Comparison of ENCODE assay signal across 19 cellular contexts in the genomic region with DNA sequence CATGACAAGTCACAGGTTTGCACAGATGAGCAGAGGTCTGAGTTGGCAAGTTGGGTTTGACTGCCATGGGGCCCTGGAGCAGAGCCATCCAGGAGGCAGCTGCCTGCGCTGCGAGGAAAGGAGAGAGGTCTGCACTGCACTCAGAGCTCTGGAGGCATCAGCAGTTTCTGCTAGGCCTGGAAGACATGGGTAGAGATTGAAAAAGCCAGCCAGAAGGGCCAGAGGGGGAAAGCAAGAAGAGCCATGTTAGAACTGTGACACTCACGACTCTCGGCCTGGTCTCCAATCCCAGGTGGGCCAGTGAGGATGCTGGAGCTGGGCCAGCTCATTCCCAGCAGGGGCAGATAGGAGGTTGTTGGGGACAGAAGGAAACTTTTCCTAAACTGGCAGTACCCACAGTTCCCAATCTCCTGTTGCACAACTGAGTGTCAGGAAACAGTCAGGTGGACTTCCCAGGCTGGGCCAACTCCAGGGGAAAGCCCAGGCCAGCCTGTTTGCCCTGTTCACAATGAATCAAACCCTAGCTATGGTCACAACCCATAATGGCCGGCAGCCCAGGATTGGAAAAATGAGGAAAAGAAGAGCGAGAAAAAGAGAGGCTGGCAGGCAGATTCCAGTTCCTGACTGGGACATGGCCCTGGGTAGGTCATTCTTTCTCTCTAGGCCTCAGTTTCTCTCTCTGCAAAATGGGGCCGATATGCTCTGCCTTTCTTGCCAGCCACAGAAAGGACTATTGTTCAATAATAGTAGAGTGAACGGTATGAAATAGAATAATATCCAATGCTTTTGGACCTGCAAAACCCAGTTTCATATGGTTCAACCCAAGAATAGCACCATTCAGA. TPM values are rescaled to one million over a fixed set of nuclear protein-coding genes. Genes with fewer than 3 reads are reported as not detected.
DNase-seq lines count a peak whose midpoint lies in the region; ATAC-seq lines count a peak whose summit lies in the region.
"Had no signal": no experiment of that assay in that cellular context is flagged by ENCODE, and none has a peak within 500 bp of the region (broad histone marks: within the 10 kb centered on the region; RNA-seq: fewer than 3 reads in every experiment).

No MANE protein-coding gene starts in this region.

- H4K91ac ChIP-seq in neuronal stem cell (ENCODE audit: low read depth, low read length, poor library complexity), result no peak overlapping the region

- H4K8ac ChIP-seq in neuronal stem cell (ENCODE audit: low read depth, low read length), result no peak overlapping the region

- no peak overlapping the region for H2BK120ac ChIP-seq in neuronal stem cell (ENCODE audit: low read depth, low read length)

- no peak overlapping the region for H3K4me3 Mint-ChIP-seq in stimulated activated naive CD8-positive, alpha-beta T cell treated with anti-CD3 and anti-CD28 coated beads, Interleukin-15, amount 100 ng/mL, for 72 hours
- H3K4me3 Mint-ChIP-seq: central memory CD8-positive, alpha-beta T cell; GM23338; natural killer cell had no signal

- no peak overlapping the region for H2AFZ ChIP-seq in neuronal stem cell (ENCODE audit: low read length)
- H2AFZ ChIP-seq: GM23338 had no signal

- no peaks in the 10 kb centered on the region for H3K27me3 ChIP-seq in neuronal stem cell (ENCODE audit: control insufficient read depth in 3 of 3, insufficient read depth in 3 of 3, low read depth in 1 of 3, low read length in 3 of 3)
- no peaks in the 10 kb centered on the region for H3K27me3 ChIP-seq in aorta (ENCODE audit: control insufficient read depth in 1 of 2, insufficient read depth in 2 of 2, low read length in 1 of 2)
- H3K27me3 ChIP-seq in SJCRH30, result no peaks in the 10 kb centered on the region; the same call in 1 of the 2 replicates

- H3K79me1 ChIP-seq in neuronal stem cell (ENCODE audit: low read depth, low read length), result no peaks in the 10 kb centered on the region

- H3K4me1 ChIP-seq in neuronal stem cell (ENCODE audit: control insufficient read depth in 2 of 2, insufficient read depth in 1 of 2, low read depth in 1 of 2, low read length in 2 of 2) (peaks cover 0 to 3% of the 10 kb centered on the region in 2 donors), aorta (ENCODE audit: control insufficient read depth in 1 of 2, insufficient read depth in 2 of 2, low read length in 2 of 2) (no peaks in the 10 kb centered on the region), SJCRH30 (no peaks in the 10 kb centered on the region)

- H2BK15ac ChIP-seq in neuronal stem cell (ENCODE audit: low read length), result peak overlapping the region; percentile 63

- peaks cover 13% of the 10 kb centered on the region for H3K4me1 Mint-ChIP-seq in stimulated activated naive CD8-positive, alpha-beta T cell treated with anti-CD3 and anti-CD28 coated beads, Interleukin-15, amount 100 ng/mL, for 72 hours
- H3K4me1 Mint-ChIP-seq: central memory CD8-positive, alpha-beta T cell; natural killer cell had no signal

- no peaks in the 10 kb centered on the region for H3K27me3 Mint-ChIP-seq in stimulated activated naive CD8-positive, alpha-beta T cell treated with anti-CD3 and anti-CD28 coated beads, Interleukin-15, amount 100 ng/mL, for 72 hours

- intact Hi-C loops in aorta (cut with DNase I), result no loop called here

- peak in 1 of 2 donors; percentile 7 for DNase-seq in stimulated activated naive CD8-positive, alpha-beta T cell treated with anti-CD3 and anti-CD28 coated beads, Interleukin-15, amount 100 ng/mL, for 72 hours
- no peak for DNase-seq in stimulated activated naive CD8-positive, alpha-beta T cell treated with anti-CD3 and anti-CD28 coated beads, Interleukin-15, Interleukin-2, amounts not matched to agents 100 U/mL and 50 U/mL, for 24 hours
- DNase-seq in ecto neural progenitor cell (ENCODE audit: low spot score), result peak; percentile 37
- DNase-seq in neuronal stem cell (ENCODE audit: low spot score), result no peak
- peak; percentile 63 to 70 for DNase-seq in aorta
- DNase-seq in SJCRH30, result no peak
- no peak for DNase-seq in SIG-M5 treated with dmso at 0.1 percent for 504 hours (lab: John Stamatoyannopoulos, UW; ENCODE audit: unreplicated experiment)
- DNase-seq: hippocampal formation; left ventricle myocardium superior; natural killer cell; NCI-H1417 treated with DMSO at 0.1 percent for 48 hours; NCI-H345; stimulated activated naive CD4-positive, alpha-beta T cell had no signal

- peak overlapping the region; percentile 20 for H3K23ac ChIP-seq in neuronal stem cell (ENCODE audit: low read depth, low read length, poor library complexity)

- H3K9me3 ChIP-seq in neuronal stem cell (replicated peaks in 1 of 2; ENCODE audit: control insufficient read depth in 2 of 2, insufficient read depth in 1 of 2, low read depth in 1 of 2, low read length in 2 of 2) (peaks cover 0 to 2% of the 10 kb centered on the region in 2 donors), aorta (ENCODE audit: control insufficient read depth, low read length) (no peaks in the 10 kb centered on the region), SJCRH30 (replicated peaks) (no peaks in the 10 kb centered on the region)

- H3K4me3 ChIP-seq in neuronal stem cell (ENCODE audit: low read length in 2 of 2) (no peak overlapping the region), aorta (ENCODE audit: low read length in 2 of 2) (no peak overlapping the region), SJCRH30 (no peak overlapping the region)
- H3K4me3 ChIP-seq: GM23338, SK-N-MC had no signal

- H3K4ac ChIP-seq in neuronal stem cell (ENCODE audit: low read length), result no peak overlapping the region

- H2AK5ac ChIP-seq in neuronal stem cell (ENCODE audit: low read depth, low read length), result peak overlapping the region; percentile 71

- H3K36me3 ChIP-seq in neuronal stem cell (replicated peaks in 1 of 2; ENCODE audit: control insufficient read depth in 2 of 2, insufficient read depth in 2 of 2, low read length in 2 of 2) (peaks cover 0 to 3% of the 10 kb centered on the region in 2 donors), aorta (ENCODE audit: control insufficient read depth in 1 of 2, insufficient read depth in 2 of 2, low read length in 1 of 2) (no peaks in the 10 kb centered on the region), SJCRH30 (0 out of 2 replicates have a peak, but pooled peaks cover 4% of the 10 kb centered on the region)

- peak overlapping the region; percentile 60 for H3K18ac ChIP-seq in neuronal stem cell (ENCODE audit: low read length)

- no peak overlapping the region for H3K4me2 ChIP-seq in neuronal stem cell (ENCODE audit: insufficient read depth, low read length, poor library complexity, severe bottlenecking)
- H3K4me2 ChIP-seq: GM23338 had no signal

- no CpG with 5 or more reads among the region's 8 CpGs for WGBS in neuronal stem cell (ENCODE audit: extremely low coverage in 2 of 2, insufficient read length in 2 of 2, insufficient replicate concordance in 1 of 2), 2 donors
- WGBS in aorta, 2 donors, result 46 to 55% methylated on average over 8 of the region's 8 CpGs

- no peak overlapping the region for H3K14ac ChIP-seq in neuronal stem cell (ENCODE audit: low read length)

- no peak overlapping the region for H2BK12ac ChIP-seq in neuronal stem cell (ENCODE audit: low read length)

- ATAC-seq in stimulated activated naive CD8-positive, alpha-beta T cell treated with anti-CD3 and anti-CD28 coated beads, Interleukin-15, amount 100 ng/mL, for 72 hours, result peak; percentile 8
- no peak for ATAC-seq in stimulated activated naive CD8-positive, alpha-beta T cell treated with anti-CD3 and anti-CD28 coated beads, Interleukin-15, Interleukin-2, amounts not matched to agents 100 U/mL and 50 U/mL, for 24 hours
- ATAC-seq in aorta (ENCODE audit: low FRiP score) (peak; percentile 34), HG03565 (IDR thresholded peaks at IDR 0.05; ENCODE audit: unreplicated experiment) (no peak)
- ATAC-seq: activated naive CD4-positive, alpha-beta T cell treated with anti-CD3 and anti-CD28 coated beads, Interleukin-2, amount 50 U/mL, for 72 hours; GM23338; left ventricle myocardium superior; natural killer cell had no signal

- peak overlapping the region; percentile 33 for H2BK5ac ChIP-seq in neuronal stem cell (ENCODE audit: low read length)

- H3K27ac Mint-ChIP-seq in stimulated activated naive CD8-positive, alpha-beta T cell treated with anti-CD3 and anti-CD28 coated beads, Interleukin-15, amount 100 ng/mL, for 72 hours, result peak overlapping the region; percentile 10 to 43
- H3K27ac Mint-ChIP-seq: activated naive CD4-positive, alpha-beta T cell treated with anti-CD3 and anti-CD28 coated beads, Interleukin-2, amount 50 U/mL, for 72 hours; GM23338; natural killer cell had no signal

- no peaks in the 10 kb centered on the region for H3K9me3 Mint-ChIP-seq in stimulated activated naive CD8-positive, alpha-beta T cell treated with anti-CD3 and anti-CD28 coated beads, Interleukin-15, amount 100 ng/mL, for 72 hours
- H3K9me3 Mint-ChIP-seq: activated naive CD4-positive, alpha-beta T cell treated with anti-CD3 and anti-CD28 coated beads, Interleukin-2, amount 50 U/mL, for 72 hours; central memory CD8-positive, alpha-beta T cell; GM23338; natural killer cell had no signal

- no peak overlapping the region for H3K9ac ChIP-seq in neuronal stem cell (ENCODE audit: low read depth, low read length, poor library complexity)

- no peak overlapping the region for H3K27ac ChIP-seq in neuronal stem cell (replicated peaks; ENCODE audit: low read length)
- H3K27ac ChIP-seq in aorta (ENCODE audit: low read depth in 1 of 2, low read length in 2 of 2), result no peak overlapping the region
- no peak overlapping the region for H3K27ac ChIP-seq in SJCRH30
- H3K27ac ChIP-seq: SK-N-MC, VCaP had no signal

RNA-seq across cellular contexts. Expression of a gene that starts 7.8 kb away (rescaled TPM):
- polyA plus RNA-seq in neuronal stem cell (2013, experiment 1 of 2), result not detected
- polyA plus RNA-seq in neuronal stem cell (2013, experiment 2 of 2), result not detected
- under 1 TPM in 1 of 2 donors, not detected in 1; 0.45 TPM for total RNA-seq in aorta
- polyA plus RNA-seq in aorta, result 1 to 10 TPM in 1 of 2 donors, under 1 TPM in 1; 0.28 to 3.0 TPM
- not detected in 2 replicates for total RNA-seq in SJCRH30 (2014; rRNA removed; shearing (Covaris generic))
- total RNA-seq: activated naive CD4-positive, alpha-beta T cell treated with anti-CD3 and anti-CD28 coated beads, Interleukin-2, amount 50 U/mL, for 72 hours; GM23338; left ventricle myocardium superior had no signal
- polyA plus RNA-seq: GM23338 had no signal

RNA-seq across cellular contexts. Expression of a gene that starts 14.6 kb away (rescaled TPM):
- polyA plus RNA-seq in neuronal stem cell (2013, experiment 1 of 2), result 0.14 TPM
- polyA plus RNA-seq in neuronal stem cell (2013, experiment 2 of 2), result 0.08 TPM
- not detected for total RNA-seq in aorta
- not detected for polyA plus RNA-seq in aorta
- total RNA-seq in SJCRH30 (2014; rRNA removed; shearing (Covaris generic)), result not detected in 2 replicates
- total RNA-seq: activated naive CD4-positive, alpha-beta T cell treated with anti-CD3 and anti-CD28 coated beads, Interleukin-2, amount 50 U/mL, for 72 hours; left ventricle myocardium superior; natural killer cell had no signal

Comparison
In these comparisons a context has a peak if more than half of its experiments do, and no peak if none do; other contexts are left out.
1. ATAC-seq: peak in stimulated activated naive CD8-positive, alpha-beta T cell treated with anti-CD3 and anti-CD28 coated beads, Interleukin-15, amount 100 ng/mL, for 72 hours (single experiment) and aorta (single experiment); none in stimulated activated naive CD8-positive, alpha-beta T cell treated with anti-CD3 and anti-CD28 coated beads, Interleukin-15, Interleukin-2, amounts not matched to agents 100 U/mL and 50 U/mL, for 24 hours (single experiment) and HG03565 (single experiment).
2. DNase-seq: peak in ecto neural progenitor cell (single experiment) and aorta (2 of 2); none in stimulated activated naive CD8-positive, alpha-beta T cell treated with anti-CD3 and anti-CD28 coated beads, Interleukin-15, Interleukin-2, amounts not matched to agents 100 U/mL and 50 U/mL, for 24 hours (single experiment), neuronal stem cell (single experiment), SJCRH30 (0 of 2) and SIG-M5 treated with dmso at 0.1 percent for 504 hours (single experiment).